8 cellular contexts compared by ENCODE assay signal in the genomic region with DNA sequence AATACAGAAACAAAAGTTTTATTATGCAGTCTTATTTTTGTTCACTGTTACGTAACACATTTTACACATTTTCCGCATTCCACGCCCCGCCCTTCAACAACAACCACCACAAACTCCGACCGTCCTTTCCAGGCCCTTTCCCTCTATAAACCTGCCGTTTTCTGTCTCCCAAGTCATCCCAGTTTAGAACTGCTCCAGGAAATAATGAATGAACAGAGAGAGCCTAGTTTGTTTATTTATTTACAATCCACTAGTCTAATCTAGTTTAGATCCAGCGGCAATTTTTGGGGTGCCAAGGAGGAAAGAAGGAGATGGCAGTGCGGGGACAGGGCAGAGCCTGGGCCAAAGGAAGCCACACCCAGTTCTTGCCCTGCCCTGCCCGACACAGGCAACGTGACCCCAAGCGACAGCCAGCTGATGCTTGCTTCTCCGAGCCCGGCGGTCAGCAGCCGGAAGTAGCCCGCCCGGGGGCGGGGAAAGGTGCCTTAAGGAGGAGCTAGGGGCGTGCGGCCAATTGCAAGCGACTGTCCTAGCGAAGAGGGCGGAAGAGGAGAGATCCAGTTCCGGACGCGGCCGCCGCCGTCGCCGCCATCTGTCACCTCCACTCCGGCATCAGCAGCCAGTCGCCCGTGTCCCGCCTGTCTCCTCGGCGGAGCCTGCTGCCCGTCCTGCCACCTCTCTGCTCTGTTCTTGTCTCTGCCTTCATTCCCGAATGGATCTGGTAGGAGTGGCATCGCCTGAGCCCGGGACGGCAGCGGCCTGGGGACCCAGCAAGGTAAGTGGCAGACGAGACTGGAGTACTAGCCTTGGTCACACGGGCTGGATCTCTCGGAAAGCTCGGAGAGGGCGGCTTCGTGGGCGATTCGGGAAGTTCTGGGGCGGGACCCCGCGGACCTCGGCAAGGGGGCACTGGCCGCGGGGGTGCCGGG. TPM values are rescaled to one million over a fixed set of nuclear protein-coding genes. Genes with fewer than 3 reads are reported as not detected.
DNase-seq lines count a peak whose midpoint lies in the region; ATAC-seq and TF ChIP-seq lines count a peak whose summit lies in the region.

A gene with protein sequence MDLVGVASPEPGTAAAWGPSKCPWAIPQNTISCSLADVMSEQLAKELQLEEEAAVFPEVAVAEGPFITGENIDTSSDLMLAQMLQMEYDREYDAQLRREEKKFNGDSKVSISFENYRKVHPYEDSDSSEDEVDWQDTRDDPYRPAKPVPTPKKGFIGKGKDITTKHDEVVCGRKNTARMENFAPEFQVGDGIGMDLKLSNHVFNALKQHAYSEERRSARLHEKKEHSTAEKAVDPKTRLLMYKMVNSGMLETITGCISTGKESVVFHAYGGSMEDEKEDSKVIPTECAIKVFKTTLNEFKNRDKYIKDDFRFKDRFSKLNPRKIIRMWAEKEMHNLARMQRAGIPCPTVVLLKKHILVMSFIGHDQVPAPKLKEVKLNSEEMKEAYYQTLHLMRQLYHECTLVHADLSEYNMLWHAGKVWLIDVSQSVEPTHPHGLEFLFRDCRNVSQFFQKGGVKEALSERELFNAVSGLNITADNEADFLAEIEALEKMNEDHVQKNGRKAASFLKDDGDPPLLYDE (plus strand): TSS at position 560 of the 929 bp plus-strand sequence. CDS start 153 bp downstream, at position 713.

- DNase-seq in BJ (ENCODE audit: low read depth) (peak; percentile 88), NCI-H526 treated with DMSO at 0.1 percent for 48 hours (lab: John Stamatoyannopoulos, UW) (peak; percentile 86), coronary artery (ENCODE audit: low spot score) (peak; percentile 99), left colon (peak; percentile 98 to 99)
- DNase-seq in activated CD4-positive, alpha-beta T cell treated with anti-CD3 and anti-CD28 coated beads, Interleukin-2, amount 10 ng/mL, durations not matched to agents 24 days and 14 days = peak; percentile 99
- peak; percentile 93 for DNase-seq in stimulated activated CD4-positive, alpha-beta T cell treated with anti-CD3 and anti-CD28 coated beads, Interleukin-1b, Interleukin-23, amount 100 ng/mL, for 48 hours

- H3K36me3 ChIP-seq in BJ (ENCODE audit: control insufficient read depth, insufficient read depth, low read length) = no peaks in the 10 kb centered on the region; the same call in 1 of the 2 replicates

- no peaks in the 10 kb centered on the region for H3K27me3 ChIP-seq in BJ (ENCODE audit: control insufficient read depth, insufficient read depth, low read length)

- H3K27ac Mint-ChIP-seq in activated CD4-positive, alpha-beta T cell treated with anti-CD3 and anti-CD28 coated beads, Interleukin-2, amount 10 ng/mL, durations not matched to agents 24 days and 14 days = peak within 1 kb of the TSS; percentile 95

- H3K9me3 Mint-ChIP-seq in activated CD4-positive, alpha-beta T cell treated with anti-CD3 and anti-CD28 coated beads, Interleukin-2, amount 10 ng/mL, durations not matched to agents 24 days and 14 days = no peaks in the 10 kb centered on the region

- intact Hi-C loops in activated CD4-positive, alpha-beta T cell treated with anti-CD3 and anti-CD28 coated beads, Interleukin-2, amount 10 ng/mL, durations not matched to agents 24 days and 14 days (cut with micrococcal nuclease) = loop anchor here (1.0 to 10.0 kb wide), 4 partner anchors 16 to 562 kb away; a partner anchor contains a TSS
- intact Hi-C loops in left colon (cut with DNase I, micrococcal nuclease) = no loop called here

- POLR2A ChIA-PET in BJ (lab: Charles Lee) = no interaction called here

- H3K27ac ChIP-seq in coronary artery = peak within 1 kb of the TSS; percentile 89 to 98

- H3K27me3 Mint-ChIP-seq in activated CD4-positive, alpha-beta T cell treated with anti-CD3 and anti-CD28 coated beads, Interleukin-2, amount 10 ng/mL, durations not matched to agents 24 days and 14 days = peaks cover 6% of the 10 kb centered on the region

- TF ChIP-seq CTCF in BJ (IDR thresholded peaks at IDR 0.05; ENCODE audit: insufficient read depth, low read depth, low read length) (no peak), coronary artery (IDR thresholded peaks at IDR 0.05) (no peak)

- H3K4me1 Mint-ChIP-seq in activated CD4-positive, alpha-beta T cell treated with anti-CD3 and anti-CD28 coated beads, Interleukin-2, amount 10 ng/mL, durations not matched to agents 24 days and 14 days = peaks cover 38% of the 10 kb centered on the region

- peak within 1 kb of the TSS; percentile 56 for H3K4me3 ChIP-seq in BJ (ENCODE audit: low read depth, low read length)
- peak within 1 kb of the TSS; percentile 98 for H3K4me3 ChIP-seq in coronary artery

- peaks cover 10% of the 10 kb centered on the region for H3K36me3 Mint-ChIP-seq in activated CD4-positive, alpha-beta T cell treated with anti-CD3 and anti-CD28 coated beads, Interleukin-2, amount 10 ng/mL, durations not matched to agents 24 days and 14 days (ENCODE audit: low read depth)

- peak within 1 kb of the TSS; percentile 100 for H3K4me3 Mint-ChIP-seq in activated CD4-positive, alpha-beta T cell treated with anti-CD3 and anti-CD28 coated beads, Interleukin-2, amount 10 ng/mL, durations not matched to agents 24 days and 14 days

- peak; percentile 98 for ATAC-seq in GM19324 (IDR thresholded peaks at IDR 0.05; ENCODE audit: low FRiP score, unreplicated experiment)
- peak; percentile 95 for ATAC-seq in HG03469 (IDR thresholded peaks at IDR 0.05; ENCODE audit: unreplicated experiment)
- peak; percentile 90 for ATAC-seq in left colon

- CTCF ChIA-PET in BJ (lab: Yijun Ruan, JAX) = interaction anchor here (1.1 kb wide), 1 partner anchor 10 kb away, joined by 4 read pairs; no protein-coding TSS in a partner anchor

RNA-seq across cellular contexts. Expression of the gene that starts here (rescaled TPM):
- 30.9 and 45.1 TPM in 2 replicates for polyA plus RNA-seq in BJ (2011; rRNA removed)
- polyA minus RNA-seq in BJ (2011; rRNA and poly(A)+ RNA removed) = 25.7 and 26.6 TPM in 2 replicates
- total RNA-seq in activated CD4-positive, alpha-beta T cell treated with anti-CD3 and anti-CD28 coated beads, Interleukin-2, amount 10 ng/mL, durations not matched to agents 24 days and 14 days = 46.7 and 53.3 TPM in 2 replicates
- total RNA-seq in left colon = 100 to 1,000 TPM; 172 to 181 TPM

Comparison
In these comparisons a context has a peak if more than half of its experiments do, and no peak if none do; other contexts are left out.
1. Peak in every context shown above with its lines: DNase-seq, ATAC-seq, H3K4me3 ChIP-seq and H3K27ac ChIP-seq.